Comparison of ENCODE assay signal across 1 cellular context in the genomic region with DNA sequence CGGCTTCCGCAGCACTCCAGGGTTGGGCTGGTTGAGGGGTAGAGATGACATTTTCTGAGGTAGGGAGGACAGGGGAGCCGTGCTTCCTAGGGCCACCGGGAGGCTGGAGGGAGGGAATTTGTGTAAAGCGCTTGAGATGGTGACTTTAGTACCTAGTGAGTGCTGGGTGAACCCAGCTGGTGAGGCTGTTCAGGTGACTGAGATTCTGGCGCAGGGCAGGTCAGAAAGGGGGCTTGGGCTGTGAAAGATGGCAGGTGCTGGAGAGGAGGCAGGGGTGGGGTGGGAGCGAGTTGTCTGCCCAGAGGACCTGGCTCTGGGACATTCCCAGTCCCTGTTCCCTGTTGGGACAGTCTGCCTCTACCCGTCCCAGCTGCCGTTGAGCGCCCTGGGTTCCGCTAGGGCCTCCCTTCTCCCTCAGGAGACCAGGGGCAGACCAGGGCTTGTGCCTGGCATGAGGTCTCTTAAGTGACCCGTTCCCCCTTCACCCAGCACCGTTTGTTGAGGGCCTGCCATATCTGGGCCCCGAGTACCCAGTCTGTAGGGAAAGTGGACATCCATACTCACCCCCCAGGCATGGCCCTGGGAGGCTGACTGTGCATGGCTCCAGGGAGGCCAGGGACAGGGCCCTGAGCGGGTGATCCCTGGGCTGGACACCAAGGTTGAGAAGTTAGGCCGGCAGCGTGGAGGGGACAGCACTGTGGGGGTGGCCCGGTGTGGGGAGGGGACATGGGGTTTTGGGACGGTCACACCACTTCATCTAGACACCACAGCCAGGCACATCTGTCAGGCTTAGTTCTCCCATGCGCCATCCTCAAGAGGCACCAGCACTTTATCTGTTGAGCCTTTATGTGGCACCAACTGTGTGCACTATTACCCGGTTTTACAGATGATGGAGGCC.
TF ChIP-seq lines count a peak whose summit lies in the region.

No MANE protein-coding gene starts in this region.

TF ChIP-seq in HEK293, 187 proteins besides CTCF, POLR2A, EP300 and RAD21 (continued from another document):
- no peak for TF ChIP-seq ZNF157 (tag by site-specific recombination; IDR thresholded peaks at IDR 0.05)
- no peak for TF ChIP-seq ZNF473 (tag by site-specific recombination; IDR thresholded peaks at IDR 0.05)
- TF ChIP-seq, protein P1, sequence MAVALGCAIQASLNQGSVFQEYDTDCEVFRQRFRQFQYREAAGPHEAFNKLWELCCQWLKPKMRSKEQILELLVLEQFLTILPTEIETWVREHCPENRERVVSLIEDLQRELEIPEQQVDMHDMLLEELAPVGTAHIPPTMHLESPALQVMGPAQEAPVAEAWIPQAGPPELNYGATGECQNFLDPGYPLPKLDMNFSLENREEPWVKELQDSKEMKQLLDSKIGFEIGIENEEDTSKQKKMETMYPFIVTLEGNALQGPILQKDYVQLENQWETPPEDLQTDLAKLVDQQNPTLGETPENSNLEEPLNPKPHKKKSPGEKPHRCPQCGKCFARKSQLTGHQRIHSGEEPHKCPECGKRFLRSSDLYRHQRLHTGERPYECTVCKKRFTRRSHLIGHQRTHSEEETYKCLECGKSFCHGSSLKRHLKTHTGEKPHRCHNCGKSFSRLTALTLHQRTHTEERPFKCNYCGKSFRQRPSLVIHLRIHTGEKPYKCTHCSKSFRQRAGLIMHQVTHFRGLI (tag by site-specific recombination; IDR thresholded peaks at IDR 0.05) = no peak
- no peak for TF ChIP-seq ZNF433 (tag by site-specific recombination; IDR thresholded peaks at IDR 0.05; ENCODE audit: low read depth)
- TF ChIP-seq ZNF423 (tag by site-specific recombination; IDR thresholded peaks at IDR 0.05) = no peak
- TF ChIP-seq KLF10 (tag by site-specific recombination; IDR thresholded peaks at IDR 0.05) = no peak
- no peak for TF ChIP-seq ZBTB8A (tag by site-specific recombination; IDR thresholded peaks at IDR 0.05)
- TF ChIP-seq, protein P2, sequence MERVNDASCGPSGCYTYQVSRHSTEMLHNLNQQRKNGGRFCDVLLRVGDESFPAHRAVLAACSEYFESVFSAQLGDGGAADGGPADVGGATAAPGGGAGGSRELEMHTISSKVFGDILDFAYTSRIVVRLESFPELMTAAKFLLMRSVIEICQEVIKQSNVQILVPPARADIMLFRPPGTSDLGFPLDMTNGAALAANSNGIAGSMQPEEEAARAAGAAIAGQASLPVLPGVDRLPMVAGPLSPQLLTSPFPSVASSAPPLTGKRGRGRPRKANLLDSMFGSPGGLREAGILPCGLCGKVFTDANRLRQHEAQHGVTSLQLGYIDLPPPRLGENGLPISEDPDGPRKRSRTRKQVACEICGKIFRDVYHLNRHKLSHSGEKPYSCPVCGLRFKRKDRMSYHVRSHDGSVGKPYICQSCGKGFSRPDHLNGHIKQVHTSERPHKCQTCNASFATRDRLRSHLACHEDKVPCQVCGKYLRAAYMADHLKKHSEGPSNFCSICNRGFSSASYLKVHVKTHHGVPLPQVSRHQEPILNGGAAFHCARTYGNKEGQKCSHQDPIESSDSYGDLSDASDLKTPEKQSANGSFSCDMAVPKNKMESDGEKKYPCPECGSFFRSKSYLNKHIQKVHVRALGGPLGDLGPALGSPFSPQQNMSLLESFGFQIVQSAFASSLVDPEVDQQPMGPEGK (tag by site-specific recombination; IDR thresholded peaks at IDR 0.05) = 0 out of 2 replicates have a peak, but pooled peaks have one; percentile 12
- TF ChIP-seq, protein P3, sequence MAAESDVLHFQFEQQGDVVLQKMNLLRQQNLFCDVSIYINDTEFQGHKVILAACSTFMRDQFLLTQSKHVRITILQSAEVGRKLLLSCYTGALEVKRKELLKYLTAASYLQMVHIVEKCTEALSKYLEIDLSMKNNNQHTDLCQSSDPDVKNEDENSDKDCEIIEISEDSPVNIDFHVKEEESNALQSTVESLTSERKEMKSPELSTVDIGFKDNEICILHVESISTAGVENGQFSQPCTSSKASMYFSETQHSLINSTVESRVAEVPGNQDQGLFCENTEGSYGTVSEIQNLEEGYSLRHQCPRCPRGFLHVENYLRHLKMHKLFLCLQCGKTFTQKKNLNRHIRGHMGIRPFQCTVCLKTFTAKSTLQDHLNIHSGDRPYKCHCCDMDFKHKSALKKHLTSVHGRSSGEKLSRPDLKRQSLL (tag by site-specific recombination; IDR thresholded peaks at IDR 0.05) = no peak
- TF ChIP-seq, protein P4, sequence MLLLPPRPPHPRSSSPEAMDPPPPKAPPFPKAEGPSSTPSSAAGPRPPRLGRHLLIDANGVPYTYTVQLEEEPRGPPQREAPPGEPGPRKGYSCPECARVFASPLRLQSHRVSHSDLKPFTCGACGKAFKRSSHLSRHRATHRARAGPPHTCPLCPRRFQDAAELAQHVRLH (tag by site-specific recombination; IDR thresholded peaks at IDR 0.05) = no peak
- TF ChIP-seq GLIS1 (tag by site-specific recombination; IDR thresholded peaks at IDR 0.05) = peak; percentile 13; the same call in 1 of the 2 replicates
